15 cellular contexts compared by ENCODE assay signal in genomic region chr13:110422913-110423688, GRCh38.
DNase-seq lines count a peak whose midpoint lies in the region; ATAC-seq and TF ChIP-seq lines count a peak whose summit lies in the region.
"Had no signal": no experiment of that assay in that cellular context is flagged by ENCODE, and none has a peak within 500 bp of the region (broad histone marks: within the 10 kb centered on the region; RNA-seq: fewer than 3 reads in every experiment).

No MANE protein-coding gene starts in this region.

- intact Hi-C loops in activated CD8-positive, alpha-beta T cell treated with anti-CD3 and anti-CD28 coated beads for 36 hours (cut with micrococcal nuclease), result no loop called here

- no peaks in the 10 kb centered on the region for H4K20me1 ChIP-seq in fibroblast of lung (ENCODE audit: control insufficient read depth, extremely low read depth, insufficient read depth, low read length)

- peak overlapping the region; percentile 54 for H3K27ac ChIP-seq in fibroblast of lung (ENCODE audit: insufficient read depth, low read length)
- H3K27ac ChIP-seq in rectal smooth muscle tissue (ENCODE audit: low read depth, low read length), result peak overlapping the region; percentile 16
- no peak overlapping the region for H3K27ac ChIP-seq in CD8-positive, alpha-beta memory T cell (ENCODE audit: low read depth, low read length)

- H2AFZ ChIP-seq in fibroblast of lung (ENCODE audit: low read length), result no peak overlapping the region

- H3K4me2 ChIP-seq in fibroblast of lung (ENCODE audit: extremely low read depth, insufficient read depth, low read length), result no peak overlapping the region

- no peak for TF ChIP-seq POLR2A in NB4 (IDR thresholded peaks at IDR 0.05; ENCODE audit: extremely low read depth, insufficient read length)

- in situ Hi-C loops in Caki2 (cut with HindIII; ENCODE audit: low pct_unique_long_range_greater_than_20kb, low sequenced_read_pairs), result no loop called here

- H3K9ac ChIP-seq in fibroblast of lung (ENCODE audit: insufficient read depth, low read length), result no peak overlapping the region
- H3K9ac ChIP-seq in rectal smooth muscle tissue (ENCODE audit: low read length), result no peak overlapping the region

- H3K9me3 ChIP-seq in fibroblast of lung (ENCODE audit: control insufficient read depth, insufficient read depth, low read depth, low read length), result no peaks in the 10 kb centered on the region
- H3K9me3 ChIP-seq in CD8-positive, alpha-beta memory T cell (ENCODE audit: low read length), result no peaks in the 10 kb centered on the region

- peaks cover 0 to 7% (median 0%) of the 10 kb centered on the region in 5 donors for H3K9me3 Mint-ChIP-seq in CD8-positive, alpha-beta memory T cell
- no peaks in the 10 kb centered on the region for H3K9me3 Mint-ChIP-seq in activated CD8-positive, alpha-beta T cell treated with anti-CD3 and anti-CD28 coated beads for 36 hours
- H3K9me3 Mint-ChIP-seq: type B pancreatic cell had no signal

- peak overlapping the region in 1 of 7 donors; percentile 2 for H3K4me3 Mint-ChIP-seq in CD8-positive, alpha-beta memory T cell
- H3K4me3 Mint-ChIP-seq in activated CD8-positive, alpha-beta T cell treated with anti-CD3 and anti-CD28 coated beads for 36 hours, result no peak overlapping the region
- H3K4me3 Mint-ChIP-seq: activated CD4-positive, alpha-beta T cell treated with anti-CD3 and anti-CD28 coated beads for 36 hours; type B pancreatic cell had no signal

- H3K27me3 ChIP-seq in fibroblast of lung (ENCODE audit: control insufficient read depth, insufficient read depth, low read length) (no peaks in the 10 kb centered on the region), rectal smooth muscle tissue (ENCODE audit: control insufficient read depth, insufficient read depth, low read length) (no peaks in the 10 kb centered on the region)
- H3K27me3 ChIP-seq in CD8-positive, alpha-beta memory T cell (ENCODE audit: insufficient read depth, low read length, poor library complexity, severe bottlenecking), result peaks cover 21% of the 10 kb centered on the region

- H3K36me3 Mint-ChIP-seq in CD8-positive, alpha-beta memory T cell, result no peaks in the 10 kb centered on the region
- H3K36me3 Mint-ChIP-seq in activated CD8-positive, alpha-beta T cell treated with anti-CD3 and anti-CD28 coated beads for 36 hours (ENCODE audit: low read depth), result no peaks in the 10 kb centered on the region

- H3K4me1 ChIP-seq in fibroblast of lung (ENCODE audit: control insufficient read depth, extremely low read depth, insufficient read depth, low read length), result peaks cover 25% of the 10 kb centered on the region
- H3K4me1 ChIP-seq in rectal smooth muscle tissue (ENCODE audit: control insufficient read depth, insufficient read depth, low read length), result peaks cover 32% of the 10 kb centered on the region
- peaks cover 11% of the 10 kb centered on the region for H3K4me1 ChIP-seq in CD8-positive, alpha-beta memory T cell (ENCODE audit: insufficient read depth, low read length)

- H3K27me3 Mint-ChIP-seq in CD8-positive, alpha-beta memory T cell, result peaks cover 25 to 73% of the 10 kb centered on the region in 2 donors
- H3K27me3 Mint-ChIP-seq in activated CD8-positive, alpha-beta T cell treated with anti-CD3 and anti-CD28 coated beads for 36 hours, result peaks cover 64% of the 10 kb centered on the region
- H3K27me3 Mint-ChIP-seq: type B pancreatic cell had no signal

- no peak for ATAC-seq in HG02973 (IDR thresholded peaks at IDR 0.05; ENCODE audit: unreplicated experiment)
- no peak for ATAC-seq in activated CD8-positive, alpha-beta T cell treated with anti-CD3 and anti-CD28 coated beads for 36 hours
- ATAC-seq: activated CD4-positive, alpha-beta T cell treated with anti-CD3 and anti-CD28 coated beads for 36 hours had no signal

- POLR2A ChIA-PET in CD8-positive, alpha-beta memory T cell (lab: Charles Lee), result no interaction called here
- POLR2A ChIA-PET in activated CD8-positive, alpha-beta T cell treated with anti-CD3 and anti-CD28 coated beads for 36 hours (lab: Charles Lee), result no interaction called here

- no peak for TF ChIP-seq CTCF in NB4 (IDR thresholded peaks at IDR 0.05; ENCODE audit: low read depth, low read length)
- no peak for TF ChIP-seq CTCF in fibroblast of lung (conservative IDR thresholded peaks at IDR 0.05 in 1 of 2, IDR thresholded peaks at IDR 0.05 in 1 of 2; ENCODE audit: low read depth in 1 of 2, low read length in 2 of 2)
- TF ChIP-seq CTCF in activated CD8-positive, alpha-beta T cell treated with anti-CD3 and anti-CD28 coated beads for 36 hours (IDR thresholded peaks at IDR 0.05), result no peak

- DNase-seq in Caki2 (ENCODE audit: low read depth) (peak; percentile 45), NB4 (ENCODE audit: low read depth) (peak; percentile 31), fibroblast of lung (ENCODE audit: low read depth in 2 of 2) (peak in 1 of 2 donors; percentile 71), LoVo (ENCODE audit: low spot score) (no peak)
- no peak for DNase-seq in CD8-positive, alpha-beta memory T cell
- no peak for DNase-seq in activated CD8-positive, alpha-beta T cell treated with anti-CD3 and anti-CD28 coated beads for 36 hours
- DNase-seq: activated CD4-positive, alpha-beta T cell treated with anti-CD3 and anti-CD28 coated beads for 36 hours; activated T-cell treated with anti-CD3 and anti-CD28 coated beads, Interleukin-2, amount 50 U/mL, for 48 hours; DMS79 treated with DMSO at 0.1 percent for 48 hours; NCI-H1694 treated with DMSO at 0.1 percent for 48 hours; NCI-H526 treated with DMSO at 0.1 percent for 48 hours; T-helper 2 cell had no signal

- peak overlapping the region in 1 of 8 donors; percentile 17 for H3K27ac Mint-ChIP-seq in CD8-positive, alpha-beta memory T cell
- no peak overlapping the region for H3K27ac Mint-ChIP-seq in activated CD8-positive, alpha-beta T cell treated with anti-CD3 and anti-CD28 coated beads for 36 hours
- H3K27ac Mint-ChIP-seq: activated CD4-positive, alpha-beta T cell treated with anti-CD3 and anti-CD28 coated beads for 36 hours; type B pancreatic cell had no signal

- peaks cover 10 to 12% (median 11%) of the 10 kb centered on the region in 3 donors for H3K4me1 Mint-ChIP-seq in CD8-positive, alpha-beta memory T cell
- H3K4me1 Mint-ChIP-seq in activated CD8-positive, alpha-beta T cell treated with anti-CD3 and anti-CD28 coated beads for 36 hours (ENCODE audit: low read depth), result peaks cover 18% of the 10 kb centered on the region

- CTCF ChIA-PET in CD8-positive, alpha-beta memory T cell (lab: Charles Lee), result interaction anchor here (1.7 kb wide), 1 partner anchor 13 kb away, joined by 4 read pairs; no protein-coding TSS in a partner anchor
- CTCF ChIA-PET in activated CD8-positive, alpha-beta T cell treated with anti-CD3 and anti-CD28 coated beads for 36 hours (lab: Charles Lee), result no interaction called here

- H3K79me2 ChIP-seq in fibroblast of lung (ENCODE audit: control insufficient read depth, insufficient read depth, low read length), result peaks cover 2% of the 10 kb centered on the region

- no peak overlapping the region for H3K4me3 ChIP-seq in NB4 (ENCODE audit: low read depth, low read length)
- H3K4me3 ChIP-seq in fibroblast of lung (replicated peaks in 1 of 4; ENCODE audit: control extremely low read depth in 1 of 4, insufficient read depth in 1 of 4, low read depth in 3 of 4, low read length in 4 of 4), result no peak overlapping the region
- H3K4me3 ChIP-seq in rectal smooth muscle tissue (ENCODE audit: low read length), result no peak overlapping the region
- no peak overlapping the region for H3K4me3 ChIP-seq in CD8-positive, alpha-beta memory T cell (ENCODE audit: low read length)

- H3K36me3 ChIP-seq in fibroblast of lung (ENCODE audit: control insufficient read depth, insufficient read depth, low read length) (peaks cover 1% of the 10 kb centered on the region), rectal smooth muscle tissue (ENCODE audit: control insufficient read depth, insufficient read depth, low read length) (no peaks in the 10 kb centered on the region)
- no peaks in the 10 kb centered on the region for H3K36me3 ChIP-seq in CD8-positive, alpha-beta memory T cell (ENCODE audit: insufficient read depth, low read length)

Comparison
In these comparisons a context has a peak if more than half of its experiments do, and no peak if none do; other contexts are left out.
1. DNase-seq: peak in Caki2 (single experiment) and NB4 (single experiment); none in LoVo (single experiment), CD8-positive, alpha-beta memory T cell (0 of 5) and activated CD8-positive, alpha-beta T cell treated with anti-CD3 and anti-CD28 coated beads for 36 hours (single experiment).